In genomic region chr6:28597217-28597835, GRCh38 we compare ENCODE assay signal across 8 cellular contexts.
A peak's percentile ranks its signal among the peaks of the same experiment; 100 is the strongest.
DNase-seq lines count a peak whose midpoint lies in the region; ATAC-seq and TF ChIP-seq lines count a peak whose summit lies in the region.

No MANE protein-coding gene starts in this region.

- peak; percentile 37 to 52 for ATAC-seq in activated T-cell treated with anti-CD3 and anti-CD28 coated beads, Interleukin-2, amount 50 U/mL, for 4 hours
- ATAC-seq in HG02973 (IDR thresholded peaks at IDR 0.05; ENCODE audit: unreplicated experiment) (no peak), GM18502 (IDR thresholded peaks at IDR 0.05; ENCODE audit: poor library complexity, unreplicated experiment) (no peak)

- no peaks in the 10 kb centered on the region for H3K36me3 Mint-ChIP-seq in activated T-cell treated with anti-CD3 and anti-CD28 coated beads, Interleukin-2, amount 50 U/mL, for 4 hours (ENCODE audit: insufficient read depth)

- H3K9me3 ChIP-seq in iPS-18a (ENCODE audit: control insufficient read depth, low read depth, low read length): no peaks in the 10 kb centered on the region

- peaks cover 3% of the 10 kb centered on the region for H3K9me3 Mint-ChIP-seq in activated T-cell treated with anti-CD3 and anti-CD28 coated beads, Interleukin-2, amount 50 U/mL, for 4 hours

- H3K4me1 ChIP-seq in iPS-18a (ENCODE audit: control insufficient read depth, low read depth, low read length): no peaks in the 10 kb centered on the region

- peaks cover 49% of the 10 kb centered on the region for H3K27me3 Mint-ChIP-seq in activated T-cell treated with anti-CD3 and anti-CD28 coated beads, Interleukin-2, amount 50 U/mL, for 4 hours (ENCODE audit: low read depth)

- peak overlapping the region; percentile 21 for H3K9ac ChIP-seq in iPS-18a (ENCODE audit: low read length)

- no peaks in the 10 kb centered on the region for H3K4me1 Mint-ChIP-seq in activated T-cell treated with anti-CD3 and anti-CD28 coated beads, Interleukin-2, amount 50 U/mL, for 4 hours (ENCODE audit: low read depth)

- H3K36me3 ChIP-seq in iPS-18a (ENCODE audit: control insufficient read depth, low read depth, low read length): no peaks in the 10 kb centered on the region

- peak overlapping the region; percentile 87 for H3K4me3 ChIP-seq in iPS-18a (ENCODE audit: low read length)

- H3K27ac ChIP-seq in iPS-18a (ENCODE audit: low read length): no peak overlapping the region

- H3K4me3 Mint-ChIP-seq in activated T-cell treated with anti-CD3 and anti-CD28 coated beads, Interleukin-2, amount 50 U/mL, for 4 hours: no peak overlapping the region

- no peaks in the 10 kb centered on the region for H3K27me3 ChIP-seq in iPS-18a (ENCODE audit: control insufficient read depth, insufficient read depth, low read length)

- TF ChIP-seq CTCF in GM20000 (IDR thresholded peaks at IDR 0.05; ENCODE audit: extremely low read depth, missing control alignments): no peak

- peak; percentile 42 for DNase-seq in NOMO-1 treated with DMSO at 0.1 percent for 48 hours (lab: John Stamatoyannopoulos, UW; ENCODE audit: unreplicated experiment)
- DNase-seq in NOMO-1 treated with dmso at 0.1 percent for 144 hours (lab: John Stamatoyannopoulos, UW; ENCODE audit: unreplicated experiment): no peak
- peak; percentile 64 for DNase-seq in NCI-H146 (lab: John Stamatoyannopoulos, UW)
- DNase-seq in activated T-cell treated with anti-CD3 and anti-CD28 coated beads, Interleukin-2, amount 50 U/mL, for 4 hours: no peak
- DNase-seq in GM20000 (ENCODE audit: low spot score): no peak

Comparison
In these comparisons a context has a peak if more than half of its experiments do, and no peak if none do; other contexts are left out.
1. DNase-seq: peak in NOMO-1 treated with DMSO at 0.1 percent for 48 hours (single experiment) and NCI-H146 (single experiment); none in NOMO-1 treated with dmso at 0.1 percent for 144 hours (single experiment), activated T-cell treated with anti-CD3 and anti-CD28 coated beads, Interleukin-2, amount 50 U/mL, for 4 hours (single experiment) and GM20000 (single experiment).
2. ATAC-seq: peak in activated T-cell treated with anti-CD3 and anti-CD28 coated beads, Interleukin-2, amount 50 U/mL, for 4 hours (2 of 2); none in HG02973 (single experiment) and GM18502 (single experiment).